ENCODE assay signal across 1 cellular context in the genomic region with DNA sequence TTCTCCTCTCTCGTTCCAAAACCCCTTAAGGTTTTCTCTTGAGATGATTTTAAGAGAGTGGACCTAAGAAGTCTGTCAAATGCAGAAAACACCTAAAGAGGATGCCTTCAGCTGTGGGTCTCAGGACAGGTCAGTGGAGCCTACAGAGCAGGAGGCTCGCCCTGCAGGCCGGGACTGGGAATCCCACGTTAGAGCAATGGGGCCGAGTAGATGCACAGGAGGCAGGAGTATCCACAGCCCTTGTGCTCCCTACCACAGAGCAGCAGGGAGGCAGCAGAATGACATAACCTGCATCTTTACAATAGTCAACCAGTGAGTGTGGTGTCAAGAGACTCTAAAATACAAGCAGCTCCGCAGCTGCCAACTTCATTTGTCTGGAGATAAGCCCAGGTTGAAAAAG.
TF ChIP-seq lines count a peak whose summit lies in the region.

No MANE protein-coding gene starts in this region.

TF ChIP-seq in GM23338, 12 proteins besides CTCF, POLR2A, EP300 and RAD21 (continued from another document):
- no peak for TF ChIP-seq ZNF331 (CRISPR knock-in tag; IDR thresholded peaks at IDR 0.05; ENCODE audit: low read depth)
TF ChIP-seq in GM23338: peak in this region for 0.
